ENCODE assay signal across 15 cellular contexts in the genomic region with DNA sequence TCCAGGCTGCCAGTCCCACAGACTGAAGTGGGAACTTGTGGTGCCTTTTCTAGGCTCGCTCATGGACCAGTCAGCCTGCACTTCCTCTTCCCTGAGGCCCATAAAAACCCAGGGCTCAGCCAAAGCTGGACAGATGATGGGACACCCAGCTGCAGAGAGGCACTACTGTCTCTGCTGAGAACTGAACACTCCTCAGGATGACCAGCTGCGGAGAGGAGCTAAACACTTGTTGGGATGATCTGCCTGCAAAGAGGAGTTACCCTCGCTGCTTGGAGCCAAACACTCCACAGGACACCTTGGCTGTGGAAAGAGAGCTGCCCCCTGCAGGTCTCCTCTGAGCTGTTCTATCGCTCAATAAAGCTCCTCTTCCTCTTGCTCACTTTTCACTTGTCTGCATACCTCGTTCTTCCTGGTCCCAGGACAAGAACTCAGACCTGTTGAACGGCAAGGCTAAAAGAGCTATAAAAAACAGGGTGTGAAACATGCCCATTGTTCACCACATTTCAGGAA.
DNase-seq lines count a peak whose midpoint lies in the region; ATAC-seq and TF ChIP-seq lines count a peak whose summit lies in the region.
"Had no signal": no experiment of that assay in that cellular context is flagged by ENCODE, and none has a peak within 500 bp of the region (broad histone marks: within the 10 kb centered on the region; RNA-seq: fewer than 3 reads in every experiment).

No MANE protein-coding gene starts in this region.

- H3K27ac ChIP-seq in endodermal cell (ENCODE audit: low read depth, low read length): no peak overlapping the region
- no peak overlapping the region for H3K27ac ChIP-seq in lower lobe of right lung
- no peak overlapping the region for H3K27ac ChIP-seq in esophagus muscularis mucosa (replicated peaks in 1 of 4)

- H3K4me1 Mint-ChIP-seq in stimulated activated naive CD8-positive, alpha-beta T cell treated with anti-CD3 and anti-CD28 coated beads, Interleukin-15, amount 100 ng/mL, for 72 hours: no peaks in the 10 kb centered on the region
- H3K4me1 Mint-ChIP-seq in endodermal cell: peaks cover 10% of the 10 kb centered on the region

- no peak overlapping the region for H3K9ac ChIP-seq in endodermal cell (ENCODE audit: extremely low read depth, low read length, poor library complexity, severe bottlenecking)

- intact Hi-C loops in lower lobe of right lung (cut with DNase I) (no loop called here), esophagus muscularis mucosa (cut with DNase I) (no loop called here)

- H3K36me3 ChIP-seq in endodermal cell (ENCODE audit: control insufficient read depth, insufficient read depth, low read length) (no peaks in the 10 kb centered on the region), lower lobe of right lung (no peaks in the 10 kb centered on the region), esophagus muscularis mucosa (no peaks in the 10 kb centered on the region)

- H3K36me3 Mint-ChIP-seq in endodermal cell (ENCODE audit: low read depth): no peaks in the 10 kb centered on the region

- no peaks in the 10 kb centered on the region for H3K27me3 ChIP-seq in endodermal cell (ENCODE audit: control insufficient read depth, insufficient read depth, low read length, poor library complexity, severe bottlenecking)
- no peaks in the 10 kb centered on the region for H3K27me3 ChIP-seq in lower lobe of right lung (ENCODE audit: low read depth)
- no peaks in the 10 kb centered on the region for H3K27me3 ChIP-seq in esophagus muscularis mucosa

- no peak for TF ChIP-seq EP300 in esophagus muscularis mucosa (IDR thresholded peaks at IDR 0.05)

- WGBS in endodermal cell (ENCODE audit: insufficient coverage in 1 of 2, insufficient read length in 1 of 2), 2 experiments: 76 to 85% methylated on average over 6 of the region's 6 CpGs
- 90% methylated on average over 5 of the region's 6 CpGs for WGBS in esophagus muscularis mucosa

- DNase-seq in stimulated activated naive CD8-positive, alpha-beta T cell treated with anti-CD3 and anti-CD28 coated beads, Interleukin-15, amount 100 ng/mL, for 72 hours: no peak
- DNase-seq in stimulated activated naive CD8-positive, alpha-beta T cell treated with anti-CD3 and anti-CD28 coated beads, Interleukin-15, Interleukin-2, amounts not matched to agents 100 U/mL and 50 U/mL, for 24 hours: no peak
- DNase-seq in endodermal cell: peak; percentile 82
- peak; percentile 78 for DNase-seq in mesenteric fat pad (ENCODE audit: low spot score)
- DNase-seq in lower lobe of right lung: no peak
- no peak for DNase-seq in RKO (ENCODE audit: low spot score)
- DNase-seq in esophagus muscularis mucosa (ENCODE audit: extremely low spot score): no peak
- no peak for DNase-seq in OCI-M1 (lab: John Stamatoyannopoulos, UW)
- DNase-seq: C1 segment of cervical spinal cord, NCI-H1048, NCI-H1694 treated with DMSO at 0.1 percent for 48 hours, NCI-H446, NCI-H748 treated with DMSO at 0.1 percent for 48 hours, SHP77 had no signal

- H3K4me3 Mint-ChIP-seq in stimulated activated naive CD8-positive, alpha-beta T cell treated with anti-CD3 and anti-CD28 coated beads, Interleukin-15, amount 100 ng/mL, for 72 hours: no peak overlapping the region
- H3K4me3 Mint-ChIP-seq in endodermal cell: no peak overlapping the region

- no peaks in the 10 kb centered on the region for H3K4me1 ChIP-seq in endodermal cell (ENCODE audit: control insufficient read depth, insufficient read depth, low read length)
- no peaks in the 10 kb centered on the region for H3K4me1 ChIP-seq in lower lobe of right lung
- H3K4me1 ChIP-seq in esophagus muscularis mucosa: no peaks in the 10 kb centered on the region

- no peaks in the 10 kb centered on the region for H3K27me3 Mint-ChIP-seq in stimulated activated naive CD8-positive, alpha-beta T cell treated with anti-CD3 and anti-CD28 coated beads, Interleukin-15, amount 100 ng/mL, for 72 hours
- no peaks in the 10 kb centered on the region for H3K27me3 Mint-ChIP-seq in endodermal cell (ENCODE audit: insufficient read depth)

- TF ChIP-seq CTCF in endodermal cell (conservative IDR thresholded peaks at IDR 0.05): peak; percentile 66
- no peak for TF ChIP-seq CTCF in lower lobe of right lung (IDR thresholded peaks at IDR 0.05)
- TF ChIP-seq CTCF in esophagus muscularis mucosa (IDR thresholded peaks at IDR 0.05): no peak

- no peak overlapping the region for H3K4me3 ChIP-seq in endodermal cell (ENCODE audit: low read length)
- no peak overlapping the region for H3K4me3 ChIP-seq in lower lobe of right lung
- no peak overlapping the region for H3K4me3 ChIP-seq in esophagus muscularis mucosa

- H3K27ac Mint-ChIP-seq in stimulated activated naive CD8-positive, alpha-beta T cell treated with anti-CD3 and anti-CD28 coated beads, Interleukin-15, amount 100 ng/mL, for 72 hours: no peak overlapping the region
- no peak overlapping the region for H3K27ac Mint-ChIP-seq in endodermal cell

- peak; percentile 40 for ATAC-seq in stimulated activated naive CD8-positive, alpha-beta T cell treated with anti-CD3 and anti-CD28 coated beads, Interleukin-15, amount 100 ng/mL, for 72 hours
- ATAC-seq in stimulated activated naive CD8-positive, alpha-beta T cell treated with anti-CD3 and anti-CD28 coated beads, Interleukin-15, Interleukin-2, amounts not matched to agents 100 U/mL and 50 U/mL, for 24 hours: no peak
- ATAC-seq in lower lobe of right lung: no peak
- ATAC-seq: Panc1 had no signal

- peaks cover 14% of the 10 kb centered on the region for H3K9me3 ChIP-seq in endodermal cell (ENCODE audit: control insufficient read depth, low read length)
- H3K9me3 ChIP-seq in lower lobe of right lung: peaks cover 7% of the 10 kb centered on the region
- peaks cover 0 to 6% (median under 1%) of the 10 kb centered on the region in 4 donors for H3K9me3 ChIP-seq in esophagus muscularis mucosa

- peaks cover 2 to 15% of the 10 kb centered on the region in 2 donors for H3K9me3 Mint-ChIP-seq in stimulated activated naive CD8-positive, alpha-beta T cell treated with anti-CD3 and anti-CD28 coated beads, Interleukin-15, amount 100 ng/mL, for 72 hours
- peaks cover 14% of the 10 kb centered on the region for H3K9me3 Mint-ChIP-seq in endodermal cell

- TF ChIP-seq POLR2A in esophagus muscularis mucosa (IDR thresholded peaks at IDR 0.05; ENCODE audit: low read depth): no peak

Comparison
In these comparisons a context has a peak if more than half of its experiments do, and no peak if none do; other contexts are left out.
1. DNase-seq: peak in endodermal cell (single experiment) and mesenteric fat pad (single experiment); none in stimulated activated naive CD8-positive, alpha-beta T cell treated with anti-CD3 and anti-CD28 coated beads, Interleukin-15, amount 100 ng/mL, for 72 hours (0 of 2), stimulated activated naive CD8-positive, alpha-beta T cell treated with anti-CD3 and anti-CD28 coated beads, Interleukin-15, Interleukin-2, amounts not matched to agents 100 U/mL and 50 U/mL, for 24 hours (single experiment), lower lobe of right lung (single experiment), RKO (single experiment), esophagus muscularis mucosa (single experiment) and OCI-M1 (single experiment).